Comparison of ENCODE assay signal across 14 cellular contexts in genomic region chr3:49607105-49607591, GRCh38. TPM values are rescaled to one million over a fixed set of nuclear protein-coding genes. Genes with fewer than 3 reads are reported as not detected.
DNase-seq lines count a peak whose midpoint lies in the region; ATAC-seq and TF ChIP-seq lines count a peak whose summit lies in the region.
"Had no signal": no experiment of that assay in that cellular context is flagged by ENCODE, and none has a peak within 500 bp of the region (broad histone marks: within the 10 kb centered on the region; RNA-seq: fewer than 3 reads in every experiment).

No MANE protein-coding gene starts in this region.

- H3K9ac ChIP-seq in neuronal stem cell (ENCODE audit: low read depth, low read length, poor library complexity) = no peak overlapping the region
- H3K9ac ChIP-seq: KMS-11 had no signal

- H3K36me3 ChIP-seq in neuronal stem cell (replicated peaks in 1 of 2; ENCODE audit: control insufficient read depth in 2 of 2, insufficient read depth in 2 of 2, low read length in 2 of 2) = no peaks in the 10 kb centered on the region
- H3K36me3 ChIP-seq: HAP-1 had no signal

- H3K23ac ChIP-seq in neuronal stem cell (ENCODE audit: low read depth, low read length, poor library complexity) = no peak overlapping the region

- peak overlapping the region; percentile 22 for H4K91ac ChIP-seq in neuronal stem cell (ENCODE audit: low read depth, low read length, poor library complexity)

- H3K4ac ChIP-seq in neuronal stem cell (ENCODE audit: low read length) = no peak overlapping the region

- peak overlapping the region; percentile 21 for H3K27ac ChIP-seq in epithelial cell of prostate
- no peak overlapping the region for H3K27ac ChIP-seq in neuronal stem cell (replicated peaks; ENCODE audit: low read length)
- H3K27ac ChIP-seq: hepatocyte, KMS-11 had no signal

- H3K9me3 ChIP-seq in neuronal stem cell (replicated peaks in 1 of 2; ENCODE audit: control insufficient read depth in 2 of 2, insufficient read depth in 1 of 2, low read depth in 1 of 2, low read length in 2 of 2) = no peaks in the 10 kb centered on the region
- H3K9me3 ChIP-seq: HAP-1 had no signal

- no peak overlapping the region for H3K18ac ChIP-seq in neuronal stem cell (ENCODE audit: low read length)

- H4K8ac ChIP-seq in neuronal stem cell (ENCODE audit: low read depth, low read length) = no peak overlapping the region

- H3K4me3 ChIP-seq in neuronal stem cell (ENCODE audit: low read length in 2 of 2) = no peak overlapping the region
- H3K4me3 ChIP-seq: HAP-1, hepatocyte had no signal

- ATAC-seq in HG03175 (IDR thresholded peaks at IDR 0.05; ENCODE audit: unreplicated experiment) (no peak), SK-N-SH treated with all-trans-retinoic acid at 6 μM for 48 hours (no peak)

- peaks cover 0 to 3% of the 10 kb centered on the region in 2 donors for H3K4me1 ChIP-seq in neuronal stem cell (ENCODE audit: control insufficient read depth in 2 of 2, insufficient read depth in 1 of 2, low read depth in 1 of 2, low read length in 2 of 2)
- H3K4me1 ChIP-seq: HAP-1 had no signal

- no peak overlapping the region for H2BK12ac ChIP-seq in neuronal stem cell (ENCODE audit: low read length)

- no peak overlapping the region for H2AFZ ChIP-seq in neuronal stem cell (ENCODE audit: low read length)
- H2AFZ ChIP-seq: hepatocyte had no signal

- no peak overlapping the region for H3K4me2 ChIP-seq in neuronal stem cell (ENCODE audit: insufficient read depth, low read length, poor library complexity, severe bottlenecking)
- H3K4me2 ChIP-seq: hepatocyte, KMS-11 had no signal

- peaks cover 2% of the 10 kb centered on the region for H3K79me1 ChIP-seq in neuronal stem cell (ENCODE audit: low read depth, low read length)

- H2AK5ac ChIP-seq in neuronal stem cell (ENCODE audit: low read depth, low read length) = no peak overlapping the region

- H3K27me3 ChIP-seq in neuronal stem cell (ENCODE audit: control insufficient read depth in 3 of 3, insufficient read depth in 3 of 3, low read depth in 1 of 3, low read length in 3 of 3) = no peaks in the 10 kb centered on the region
- H3K27me3 ChIP-seq: hepatocyte had no signal

- DNase-seq in AG08395 (ENCODE audit: low spot score) = peak; percentile 25
- DNase-seq in NCI-H446 (lab: John Stamatoyannopoulos, UW) = peak; percentile 42 to 81
- peak; percentile 50 for DNase-seq in epithelial cell of prostate (ENCODE audit: low read depth, low spot score)
- no peak for DNase-seq in neuronal stem cell (ENCODE audit: low spot score)
- DNase-seq in NCI-H2171 treated with DMSO at 0.1 percent for 48 hours (lab: John Stamatoyannopoulos, UW) = no peak
- no peak for DNase-seq in activated T-cell treated with anti-CD3 and anti-CD28 coated beads for 4 hours
- DNase-seq: activated CD4-positive, CD25-positive, alpha-beta regulatory T cell treated with anti-CD3 and anti-CD28 coated beads, Interleukin-2, amount 50 U/mL, for 72 hours; DMS79 treated with DMSO at 0.1 percent for 48 hours; occipital lobe had no signal

- no peak overlapping the region for H3K14ac ChIP-seq in neuronal stem cell (ENCODE audit: low read length)

- no peak overlapping the region for H2BK15ac ChIP-seq in neuronal stem cell (ENCODE audit: low read length)

- WGBS in neuronal stem cell (ENCODE audit: extremely low coverage in 2 of 2, insufficient read length in 2 of 2, insufficient replicate concordance in 1 of 2), 2 donors = no CpG with 5 or more reads among the region's 3 CpGs

- H2BK5ac ChIP-seq in neuronal stem cell (ENCODE audit: low read length) = no peak overlapping the region

- no peak overlapping the region for H2BK120ac ChIP-seq in neuronal stem cell (ENCODE audit: low read depth, low read length)

TF ChIP-seq in SK-N-SH treated with all-trans-retinoic acid at 6 μM for 48 hours, 23 proteins besides CTCF, POLR2A, EP300 and RAD21:
- TF ChIP-seq ZC3H10 (CRISPR knock-in tag; IDR thresholded peaks at IDR 0.05) = no peak
- TF ChIP-seq PATZ1 (CRISPR knock-in tag; IDR thresholded peaks at IDR 0.05; ENCODE audit: borderline replicate concordance) = no peak
- no peak for TF ChIP-seq TSHZ2 (CRISPR knock-in tag; IDR thresholded peaks at IDR 0.05)
- TF ChIP-seq TCF4 (CRISPR knock-in tag; IDR thresholded peaks at IDR 0.05; ENCODE audit: borderline replicate concordance) = no peak
- no peak for TF ChIP-seq ISL1 (CRISPR knock-in tag; IDR thresholded peaks at IDR 0.05)
- no peak for TF ChIP-seq ZNF565 (CRISPR knock-in tag; conservative IDR thresholded peaks at IDR 0.05; ENCODE audit: low read depth)
- TF ChIP-seq SNAI2 (CRISPR knock-in tag; IDR thresholded peaks at IDR 0.05) = no peak
- TF ChIP-seq ZFP30 (CRISPR knock-in tag; IDR thresholded peaks at IDR 0.05) = no peak
- TF ChIP-seq CSDC2 (CRISPR knock-in tag; IDR thresholded peaks at IDR 0.05) = no peak
- no peak for TF ChIP-seq ZNF8 (CRISPR knock-in tag; IDR thresholded peaks at IDR 0.05)
- no peak for TF ChIP-seq ARNTL (CRISPR knock-in tag; IDR thresholded peaks at IDR 0.05; ENCODE audit: borderline replicate concordance, low read depth)

RNA-seq across cellular contexts. Expression of gene BSN, which starts 52.9 kb away (rescaled TPM):
- 0.14 TPM for polyA plus RNA-seq in neuronal stem cell (2013, experiment 1 of 2)
- 0.12 TPM for polyA plus RNA-seq in neuronal stem cell (2013, experiment 2 of 2)

Comparison
In these comparisons a context has a peak if more than half of its experiments do, and no peak if none do; other contexts are left out.
1. DNase-seq: peak in AG08395 (single experiment), NCI-H446 (2 of 2) and epithelial cell of prostate (single experiment); none in neuronal stem cell (single experiment), NCI-H2171 treated with DMSO at 0.1 percent for 48 hours (single experiment) and activated T-cell treated with anti-CD3 and anti-CD28 coated beads for 4 hours (single experiment).